9 cellular contexts compared by ENCODE assay signal in genomic region chr13:37109080-37109678, GRCh38. TPM values are rescaled to one million over a fixed set of nuclear protein-coding genes. Genes with fewer than 3 reads are reported as not detected.
DNase-seq lines count a peak whose midpoint lies in the region; ATAC-seq and TF ChIP-seq lines count a peak whose summit lies in the region.
"Had no signal": no experiment of that assay in that cellular context is flagged by ENCODE, and none has a peak within 500 bp of the region (broad histone marks: within the 10 kb centered on the region; RNA-seq: fewer than 3 reads in every experiment).

No MANE protein-coding gene starts in this region.

- CTCF ChIA-PET in RWPE1 (lab: Yijun Ruan, JAX), result interaction anchor here (0.5 to 0.7 kb wide), 3 partner anchors 150 to 496 kb away, joined by 4 to 6 read pairs (median 4); no protein-coding TSS in a partner anchor

- H3K36me3 ChIP-seq in GM23248 (ENCODE audit: low read depth) (no peaks in the 10 kb centered on the region), psoas muscle (ENCODE audit: insufficient read depth in 1 of 2, low read depth in 1 of 2) (no peaks in the 10 kb centered on the region)

- no peaks in the 10 kb centered on the region for H4K20me1 ChIP-seq in GM23248 (ENCODE audit: insufficient read depth)

- no peak for ATAC-seq in psoas muscle
- ATAC-seq in HG03432 (IDR thresholded peaks at IDR 0.05; ENCODE audit: unreplicated experiment), result no peak
- no peak for ATAC-seq in HG03442 (IDR thresholded peaks at IDR 0.05; ENCODE audit: unreplicated experiment)

- H3K27me3 ChIP-seq in GM23248 (replicated peaks; ENCODE audit: insufficient read depth), result no peaks in the 10 kb centered on the region
- no peaks in the 10 kb centered on the region for H3K27me3 ChIP-seq in psoas muscle (ENCODE audit: insufficient read depth in 3 of 3, low read length in 2 of 3)

- H3K4me3 ChIP-seq in AG10803 (ENCODE audit: low read length) (no peak overlapping the region), GM23248 (no peak overlapping the region), psoas muscle (no peak overlapping the region)

- no peak overlapping the region for H2AFZ ChIP-seq in GM23248

- H3K9me3 ChIP-seq in GM23248 (ENCODE audit: low read depth) (no peaks in the 10 kb centered on the region), psoas muscle (no peaks in the 10 kb centered on the region)

- DNase-seq in AG10803 (ENCODE audit: low read depth) (peak; percentile 60), GM23248 (peak; percentile 69), RWPE1 (ENCODE audit: low spot score) (peak; percentile 8), fibroblast of the conjunctiva (ENCODE audit: low read depth) (peak; percentile 34), psoas muscle (no peak), SIG-M5 (lab: John Stamatoyannopoulos, UW) (no peak)

- H3K9me2 ChIP-seq in GM23248 (ENCODE audit: insufficient read depth), result no peaks in the 10 kb centered on the region

- intact Hi-C loops in psoas muscle (cut with DNase I), result no loop called here

- H3K4me1 ChIP-seq in GM23248 (ENCODE audit: insufficient read depth), result peaks cover 9% of the 10 kb centered on the region
- H3K4me1 ChIP-seq in psoas muscle, result no peaks in the 10 kb centered on the region

- no peak overlapping the region for H3K4me2 ChIP-seq in GM23248 (ENCODE audit: unreplicated experiment)

- no peaks in the 10 kb centered on the region for H3F3A ChIP-seq in GM23248 (ENCODE audit: insufficient read depth)

- TF ChIP-seq CTCF in AG10803 (conservative IDR thresholded peaks at IDR 0.05; ENCODE audit: low read length) (peak; percentile 83), RWPE1 (conservative IDR thresholded peaks at IDR 0.05; ENCODE audit: low read depth) (peak; percentile 83), psoas muscle (IDR thresholded peaks at IDR 0.05) (peak; percentile 49)

- no peak overlapping the region for H3K9ac ChIP-seq in GM23248

- H3K27ac ChIP-seq in GM23248 (no peak overlapping the region), RWPE1 (no peak overlapping the region), psoas muscle (no peak overlapping the region)

- WGBS in GM23248 (ENCODE audit: low coverage in 1 of 2, low lambda C conversion rate in 2 of 2, missing lambda C conversion rate in 2 of 2), 2 experiments, result 0% methylated on average over 1 of the region's 1 CpG
- WGBS in psoas muscle, 3 donors, result 3 to 11% (median 3%) methylated on average over 1 of the region's 1 CpG

- H3K79me2 ChIP-seq in GM23248 (ENCODE audit: insufficient read depth), result no peaks in the 10 kb centered on the region

- in situ Hi-C loops in GM23248 (cut with MboI), result loop anchor here (5.0 kb wide), 1 partner anchor 493 kb away; no protein-coding TSS in a partner anchor

- POLR2A ChIA-PET in RWPE1 (lab: Yijun Ruan, JAX; ENCODE audit: low non-redundant PET), result no interaction called here

RNA-seq across cellular contexts. Expression of gene CSNK1A1L, which starts 3.7 kb away (rescaled TPM):
- not detected in 2 replicates for total RNA-seq in GM23248 (2014; rRNA removed; shearing (Covaris generic))
- not detected in 2 replicates for polyA plus RNA-seq in GM23248 (2016; fragmentation: Nextera tagmentation; extraction: Ambion mirVana)
- total RNA-seq in psoas muscle, result not detected
- polyA plus RNA-seq in psoas muscle, result not detected
- polyA plus RNA-seq: thymus had no signal

RNA-seq across cellular contexts. Expression of gene SUPT20H, which starts 49.7 kb away (rescaled TPM):
- total RNA-seq in GM23248 (2014; rRNA removed; shearing (Covaris generic)), result 28.6 and 29.7 TPM in 2 replicates
- 38.8 and 45.1 TPM in 2 replicates for polyA plus RNA-seq in GM23248 (2016; fragmentation: Nextera tagmentation; extraction: Ambion mirVana)
- 10 to 100 TPM; 19.4 to 23.7 (median 21.6) TPM for total RNA-seq in psoas muscle
- 10 to 100 TPM; 14.3 to 30.1 (median 25.7) TPM for polyA plus RNA-seq in psoas muscle

Comparison
In these comparisons a context has a peak if more than half of its experiments do, and no peak if none do; other contexts are left out.
1. DNase-seq: peak in AG10803 (single experiment), GM23248 (single experiment), RWPE1 (single experiment) and fibroblast of the conjunctiva (single experiment); none in psoas muscle (0 of 2) and SIG-M5 (single experiment).
2. Peak in every context shown above with its lines, with median percentiles within 50 percentile points of each other: CTCF ChIP-seq.